In the genomic region with DNA sequence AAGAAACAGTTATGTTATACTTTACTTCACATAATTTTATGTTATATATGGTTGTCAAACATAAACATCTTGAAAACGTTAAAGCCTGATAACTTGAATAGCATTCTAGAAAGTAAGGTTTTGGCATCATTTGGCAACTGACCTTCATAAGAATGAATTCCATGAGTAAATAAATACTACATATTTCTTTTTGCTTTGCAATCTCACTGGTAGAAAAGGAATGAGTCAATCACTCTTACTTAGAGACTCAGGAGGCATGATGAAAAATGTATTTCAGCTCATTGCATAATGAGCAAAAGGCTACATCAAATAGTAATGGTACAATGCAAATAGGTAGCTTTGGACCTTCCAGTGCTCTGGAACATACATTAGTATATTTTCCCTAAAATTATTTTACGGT, we compare ENCODE assay signal across 24 cellular contexts.
"Had no signal": no experiment of that assay in that cellular context is flagged by ENCODE, and none has a peak within 500 bp of the region (broad histone marks: within the 10 kb centered on the region; RNA-seq: fewer than 3 reads in every experiment).

No MANE protein-coding gene starts in this region.

- H3K36me3 Mint-ChIP-seq: naive B cell had no signal

- H3K27me3 ChIP-seq: esophagus muscularis mucosa, hepatocyte, pancreas, stomach had no signal

- H3K4me1 ChIP-seq: esophagus muscularis mucosa, pancreas, stomach had no signal

- H3K27me3 Mint-ChIP-seq: progenitor cell of endocrine pancreas had no signal

- H3K4me1 Mint-ChIP-seq: naive B cell, nephron had no signal

- H3K4me3 Mint-ChIP-seq: effector memory CD8-positive, alpha-beta T cell; naive B cell; nephron had no signal

- H3K36me3 ChIP-seq: esophagus muscularis mucosa, pancreas, stomach, thoracic aorta had no signal

- FAIRE-seq: islet of Langerhans, pancreas, small intestine, urothelium cell line had no signal

- H3K27ac Mint-ChIP-seq: effector memory CD8-positive, alpha-beta T cell; naive B cell; nephron; progenitor cell of endocrine pancreas had no signal

- H3K9me3 ChIP-seq: esophagus muscularis mucosa, pancreas, stomach, thoracic aorta had no signal

- H3K27ac ChIP-seq: epithelial cell of prostate, esophagus muscularis mucosa, hepatocyte, pancreas, stomach, thoracic aorta had no signal

- DNase-seq: cortex of kidney; effector memory CD8-positive, alpha-beta T cell; foreskin melanocyte; head of caudate nucleus; kidney glomerular epithelial cell; mesendoderm; naive B cell; occipital lobe; pancreas; right cardiac atrium; small intestine; stimulated activated CD4-positive, alpha-beta T cell treated with anti-CD3 and anti-CD28 coated beads, Interleukin-12 subunit alpha, Interleukin-12 subunit beta, amount 100 ng/mL, for 4 hours; stimulated activated naive CD4-positive, alpha-beta T cell; stomach; substantia nigra; trophoblast cell had no signal

- H3K4me3 ChIP-seq: esophagus muscularis mucosa, hepatocyte, pancreas, stomach, thoracic aorta had no signal

- H3K9me3 Mint-ChIP-seq: effector memory CD8-positive, alpha-beta T cell; naive B cell; nephron had no signal
